8 cellular contexts compared by ENCODE assay signal in genomic region chr5:122915717-122916399, GRCh38.
DNase-seq lines count a peak whose midpoint lies in the region; ATAC-seq, FAIRE-seq and TF ChIP-seq lines count a peak whose summit lies in the region.

No MANE protein-coding gene starts in this region.

- no peak for TF ChIP-seq CTCF in GM20000 (IDR thresholded peaks at IDR 0.05; ENCODE audit: extremely low read depth, missing control alignments)

- TF ChIP-seq POLR2A in GM12892 (IDR thresholded peaks at IDR 0.05; ENCODE audit: low read depth, low read length) = no peak

- FAIRE-seq in GM12892 (lab: Jason Lieb, UNC) = no peak

- DNase-seq in GM12892 (ENCODE audit: insufficient read length) (peak; percentile 5), GM20000 (ENCODE audit: low spot score) (peak; percentile 81), islet precursor cell (peak; percentile 61), NCI-H1694 (lab: John Stamatoyannopoulos, UW) (no peak), NCI-H1694 treated with DMSO at 0.1 percent for 48 hours (lab: John Stamatoyannopoulos, UW) (no peak), DMS79 treated with DMSO at 0.1 percent for 48 hours (lab: John Stamatoyannopoulos, UW) (no peak)
- DNase-seq in activated CD4-positive, alpha-beta T cell treated with anti-CD3 and anti-CD28 coated beads, Interleukin-2, amount 50 U/mL, for 1 hour = no peak

- ATAC-seq in HG03108 (IDR thresholded peaks at IDR 0.05; ENCODE audit: unreplicated experiment) = peak; percentile 96

Comparison
In these comparisons a context has a peak if more than half of its experiments do, and no peak if none do; other contexts are left out.
1. DNase-seq: peak in GM12892 (single experiment), GM20000 (single experiment) and islet precursor cell (single experiment); none in NCI-H1694 (single experiment), activated CD4-positive, alpha-beta T cell treated with anti-CD3 and anti-CD28 coated beads, Interleukin-2, amount 50 U/mL, for 1 hour (single experiment), NCI-H1694 treated with DMSO at 0.1 percent for 48 hours (single experiment) and DMS79 treated with DMSO at 0.1 percent for 48 hours (single experiment).